Comparison of ENCODE assay signal across 16 cellular contexts in genomic region chr12:76552343-76552938, GRCh38.
DNase-seq lines count a peak whose midpoint lies in the region; ATAC-seq lines count a peak whose summit lies in the region.
"Had no signal": no experiment of that assay in that cellular context is flagged by ENCODE, and none has a peak within 500 bp of the region (broad histone marks: within the 10 kb centered on the region; RNA-seq: fewer than 3 reads in every experiment).

No MANE protein-coding gene starts in this region.

- intact Hi-C loops in head of caudate nucleus (cut with DNase I): no loop called here

- no peak overlapping the region for H3K27ac Mint-ChIP-seq in stimulated activated naive CD8-positive, alpha-beta T cell treated with anti-CD3 and anti-CD28 coated beads, Interleukin-15, amount 100 ng/mL, for 72 hours

- no peaks in the 10 kb centered on the region for H3K27me3 Mint-ChIP-seq in stimulated activated naive CD8-positive, alpha-beta T cell treated with anti-CD3 and anti-CD28 coated beads, Interleukin-15, amount 100 ng/mL, for 72 hours

- H3K9me3 Mint-ChIP-seq in stimulated activated naive CD8-positive, alpha-beta T cell treated with anti-CD3 and anti-CD28 coated beads, Interleukin-15, amount 100 ng/mL, for 72 hours: no peaks in the 10 kb centered on the region

- DNase-seq in stimulated activated naive CD8-positive, alpha-beta T cell treated with anti-CD3 and anti-CD28 coated beads, Interleukin-15, amount 100 ng/mL, for 72 hours: no peak
- DNase-seq in stimulated activated naive CD8-positive, alpha-beta T cell treated with anti-CD3 and anti-CD28 coated beads, Interleukin-15, Interleukin-2, amounts not matched to agents 100 U/mL and 50 U/mL, for 24 hours: no peak
- DNase-seq in astrocyte of the hippocampus (ENCODE audit: low read depth, low spot score) (peak; percentile 47), kidney tubule cell (ENCODE audit: low spot score) (peak; percentile 48), COR-L47 (lab: John Stamatoyannopoulos, UW) (no peak), head of caudate nucleus (no peak)
- DNase-seq: activated naive CD4-positive, alpha-beta T cell; central memory CD4-positive, alpha-beta T cell; EL; KG1; mesenchymal stem cell; NCI-H1930; NCI-H82; T-helper 9 cell had no signal

- no peak overlapping the region for H3K4me3 Mint-ChIP-seq in stimulated activated naive CD8-positive, alpha-beta T cell treated with anti-CD3 and anti-CD28 coated beads, Interleukin-15, amount 100 ng/mL, for 72 hours

- ATAC-seq in stimulated activated naive CD8-positive, alpha-beta T cell treated with anti-CD3 and anti-CD28 coated beads, Interleukin-15, amount 100 ng/mL, for 72 hours: peak; percentile 65
- no peak for ATAC-seq in stimulated activated naive CD8-positive, alpha-beta T cell treated with anti-CD3 and anti-CD28 coated beads, Interleukin-15, Interleukin-2, amounts not matched to agents 100 U/mL and 50 U/mL, for 24 hours
- ATAC-seq in HG03460 (IDR thresholded peaks at IDR 0.05; ENCODE audit: unreplicated experiment): no peak
- no peak for ATAC-seq in GM18517 (IDR thresholded peaks at IDR 0.05; ENCODE audit: unreplicated experiment)

- H3K4me1 Mint-ChIP-seq in stimulated activated naive CD8-positive, alpha-beta T cell treated with anti-CD3 and anti-CD28 coated beads, Interleukin-15, amount 100 ng/mL, for 72 hours: peaks cover 76% of the 10 kb centered on the region

Comparison
In these comparisons a context has a peak if more than half of its experiments do, and no peak if none do; other contexts are left out.
1. DNase-seq: peak in astrocyte of the hippocampus (single experiment) and kidney tubule cell (single experiment); none in stimulated activated naive CD8-positive, alpha-beta T cell treated with anti-CD3 and anti-CD28 coated beads, Interleukin-15, amount 100 ng/mL, for 72 hours (0 of 2), stimulated activated naive CD8-positive, alpha-beta T cell treated with anti-CD3 and anti-CD28 coated beads, Interleukin-15, Interleukin-2, amounts not matched to agents 100 U/mL and 50 U/mL, for 24 hours (single experiment), COR-L47 (single experiment) and head of caudate nucleus (0 of 42).